ENCODE assay signal across 9 cellular contexts in genomic region chr10:111360260-111360925, GRCh38.
A peak's percentile ranks its signal among the peaks of the same experiment; 100 is the strongest.
DNase-seq lines count a peak whose midpoint lies in the region; ATAC-seq and TF ChIP-seq lines count a peak whose summit lies in the region.
"Had no signal": no experiment of that assay in that cellular context is flagged by ENCODE, and none has a peak within 500 bp of the region (broad histone marks: within the 10 kb centered on the region; RNA-seq: fewer than 3 reads in every experiment).

No MANE protein-coding gene starts in this region.

- H3K4me1 Mint-ChIP-seq in GM23338 = no peaks in the 10 kb centered on the region
- H3K4me1 Mint-ChIP-seq in immature natural killer cell = no peaks in the 10 kb centered on the region

- H3K36me3 Mint-ChIP-seq in GM23338 (ENCODE audit: low read depth) (no peaks in the 10 kb centered on the region), immature natural killer cell (no peaks in the 10 kb centered on the region)
- H3K36me3 Mint-ChIP-seq: activated naive CD8-positive, alpha-beta T cell had no signal

- no peak overlapping the region for H3K27ac Mint-ChIP-seq in GM23338
- no peak overlapping the region for H3K27ac Mint-ChIP-seq in immature natural killer cell
- H3K27ac Mint-ChIP-seq: activated naive CD8-positive, alpha-beta T cell had no signal

- TF ChIP-seq CTCF in GM23338 (conservative IDR thresholded peaks at IDR 0.05; ENCODE audit: low read depth in 2 of 2) (peak; percentile 70 to 96), KMS-11 (conservative IDR thresholded peaks at IDR 0.05; ENCODE audit: low read depth, low read length) (peak; percentile 54), cardiac muscle cell (IDR thresholded peaks at IDR 0.05; ENCODE audit: low read depth, low read length) (no peak), gastrocnemius medialis (IDR thresholded peaks at IDR 0.05 in 4 of 5, conservative IDR thresholded peaks at IDR 0.05 in 1 of 5) (peak in 3 of 5 experiments; percentile 17 to 40 (median 33))

- intact Hi-C loops in Right ventricle myocardium inferior (cut with DNase I) = loop anchor here (1.0 kb wide), 1 partner anchor 284 kb away; no protein-coding TSS in a partner anchor
- intact Hi-C loops in cardiac septum (cut with DNase I) = no loop called here
- intact Hi-C loops in gastrocnemius medialis (cut with DNase I; ENCODE audit: low total_unique reads) = loop anchor here (2.0 kb wide), 1 partner anchor 286 kb away; no protein-coding TSS in a partner anchor

- H3K4me1 ChIP-seq in GM23338 (ENCODE audit: insufficient read depth) = 0 out of 2 replicates have a peak, but pooled peaks cover 5% of the 10 kb centered on the region
- H3K4me1 ChIP-seq in KMS-11 (ENCODE audit: low read depth, poor library complexity, severe bottlenecking) = no peaks in the 10 kb centered on the region
- no peaks in the 10 kb centered on the region for H3K4me1 ChIP-seq in cardiac muscle cell (ENCODE audit: low read depth)
- H3K4me1 ChIP-seq in gastrocnemius medialis = no peaks in the 10 kb centered on the region

- no peaks in the 10 kb centered on the region for H3K9me3 Mint-ChIP-seq in GM23338
- no peaks in the 10 kb centered on the region for H3K9me3 Mint-ChIP-seq in immature natural killer cell

- no peaks in the 10 kb centered on the region for H4K20me1 ChIP-seq in GM23338 (replicated peaks; ENCODE audit: insufficient read depth)
- no peaks in the 10 kb centered on the region for H4K20me1 ChIP-seq in KMS-11 (ENCODE audit: insufficient read depth)

- H3K27me3 ChIP-seq in GM23338 (ENCODE audit: insufficient read depth) (no peaks in the 10 kb centered on the region), KMS-11 (ENCODE audit: insufficient read depth, low read depth) (no peaks in the 10 kb centered on the region), cardiac muscle cell (no peaks in the 10 kb centered on the region), gastrocnemius medialis (peaks cover 0 to 7% (median 0%) of the 10 kb centered on the region in 3 donors)

- DNase-seq in Right ventricle myocardium inferior (ENCODE audit: missing footprints) (no peak), cardiac septum (ENCODE audit: low spot score) (no peak), GM23338 (ENCODE audit: low spot score) (peak; percentile 83), SK-MEL-5 (ENCODE audit: low read depth, low spot score) (peak; percentile 91), cardiac muscle cell (ENCODE audit: low read depth in 1 of 2, low spot score in 1 of 2) (peak; percentile 2 to 80), gastrocnemius medialis (peak; percentile 2 to 11), immature natural killer cell (no peak)

- H2AFZ ChIP-seq in GM23338 (no peak overlapping the region), KMS-11 (ENCODE audit: low read depth) (no peak overlapping the region)

- in situ Hi-C loops in SK-MEL-5 (cut with HindIII; ENCODE audit: low pct_unique_long_range_greater_than_20kb, low sequenced_read_pairs) = no loop called here
- in situ Hi-C loops in gastrocnemius medialis (cut with MboI; ENCODE audit: low sequenced_read_pairs in 4 of 4) = loop anchor here in 2 of 4 donors (25.0 kb wide), 1 partner anchor 273 kb away; the partner anchor contains the start of gene ADRA2A (in 2 of the 2)

- peaks cover 1% of the 10 kb centered on the region for H3K27me3 Mint-ChIP-seq in GM23338 (ENCODE audit: insufficient read depth, low read depth, poor library complexity)
- peaks cover 0 to 11% (median 7%) of the 10 kb centered on the region in 3 donors for H3K27me3 Mint-ChIP-seq in immature natural killer cell (ENCODE audit: low read depth in 3 of 3)

- H3K4me3 ChIP-seq in GM23338 (no peak overlapping the region), KMS-11 (IDR thresholded peaks at IDR 0.05; ENCODE audit: insufficient read depth, low read depth, low read length) (no peak overlapping the region), cardiac muscle cell (no peak overlapping the region), gastrocnemius medialis (no peak overlapping the region)

- TF ChIP-seq POLR2A in gastrocnemius medialis (IDR thresholded peaks at IDR 0.05) = no peak

- no peaks in the 10 kb centered on the region for H3K9me2 ChIP-seq in GM23338 (ENCODE audit: insufficient read depth)

- no peak overlapping the region for H3K4me3 Mint-ChIP-seq in GM23338
- no peak overlapping the region for H3K4me3 Mint-ChIP-seq in immature natural killer cell
- H3K4me3 Mint-ChIP-seq: activated naive CD8-positive, alpha-beta T cell had no signal

- H3K79me2 ChIP-seq in GM23338 (replicated peaks; ENCODE audit: insufficient read depth) = no peaks in the 10 kb centered on the region
- no peaks in the 10 kb centered on the region for H3K79me2 ChIP-seq in KMS-11 (ENCODE audit: insufficient read depth, low read depth)

- no peak overlapping the region for H3K27ac ChIP-seq in GM23338 (ENCODE audit: low read depth)
- no peak overlapping the region for H3K27ac ChIP-seq in KMS-11
- H3K27ac ChIP-seq in cardiac muscle cell = no peak overlapping the region
- H3K27ac ChIP-seq in gastrocnemius medialis = no peak overlapping the region

- no peaks in the 10 kb centered on the region for H3K9me3 ChIP-seq in cardiac muscle cell (ENCODE audit: low read depth)
- no peaks in the 10 kb centered on the region for H3K9me3 ChIP-seq in gastrocnemius medialis

- ATAC-seq in Right ventricle myocardium inferior = peak; percentile 84
- ATAC-seq in GM23338 = peak; percentile 100
- ATAC-seq in gastrocnemius medialis = no peak

- H3K36me3 ChIP-seq in GM23338 (ENCODE audit: insufficient read depth) (no peaks in the 10 kb centered on the region), KMS-11 (ENCODE audit: insufficient read depth) (no peaks in the 10 kb centered on the region), cardiac muscle cell (no peaks in the 10 kb centered on the region), gastrocnemius medialis (no peaks in the 10 kb centered on the region)

- no peak overlapping the region for H3K4me2 ChIP-seq in GM23338
- H3K4me2 ChIP-seq in KMS-11 = no peak overlapping the region

- no peaks in the 10 kb centered on the region for H3F3A ChIP-seq in GM23338 (replicated peaks; ENCODE audit: low read depth)

- H3K9ac ChIP-seq in KMS-11 = no peak overlapping the region

TF ChIP-seq in GM23338, 12 proteins besides CTCF, POLR2A, EP300 and RAD21 (continues in another document):
- TF ChIP-seq NANOG (IDR thresholded peaks at IDR 0.05; ENCODE audit: borderline replicate concordance) (no peak), POLR2AphosphoS5 (IDR thresholded peaks at IDR 0.05; ENCODE audit: low read depth) (no peak), ZNF331 (CRISPR knock-in tag; IDR thresholded peaks at IDR 0.05; ENCODE audit: low read depth) (no peak), ETS1 (IDR thresholded peaks at IDR 0.05) (no peak), EZH2phosphoT487 (IDR thresholded peaks at IDR 0.05; ENCODE audit: unreplicated experiment) (no peak), CREB1 (CRISPR knock-in tag; IDR thresholded peaks at IDR 0.05; ENCODE audit: low read depth) (no peak), STAT1 (IDR thresholded peaks at IDR 0.05; ENCODE audit: unreplicated experiment) (no peak), JUNB (IDR thresholded peaks at IDR 0.05; ENCODE audit: unreplicated experiment) (no peak), ZNF114 (CRISPR knock-in tag; IDR thresholded peaks at IDR 0.05) (no peak)

Comparison
In these comparisons a context has a peak if more than half of its experiments do, and no peak if none do; other contexts are left out.
1. DNase-seq: peak in GM23338 (single experiment), SK-MEL-5 (single experiment), cardiac muscle cell (2 of 2) and gastrocnemius medialis (2 of 2); none in Right ventricle myocardium inferior (single experiment), cardiac septum (single experiment) and immature natural killer cell (0 of 3).
2. ATAC-seq: peak in Right ventricle myocardium inferior (single experiment) and GM23338 (single experiment); none in gastrocnemius medialis (0 of 2).